ENCODE assay signal across 25 cellular contexts in the genomic region with DNA sequence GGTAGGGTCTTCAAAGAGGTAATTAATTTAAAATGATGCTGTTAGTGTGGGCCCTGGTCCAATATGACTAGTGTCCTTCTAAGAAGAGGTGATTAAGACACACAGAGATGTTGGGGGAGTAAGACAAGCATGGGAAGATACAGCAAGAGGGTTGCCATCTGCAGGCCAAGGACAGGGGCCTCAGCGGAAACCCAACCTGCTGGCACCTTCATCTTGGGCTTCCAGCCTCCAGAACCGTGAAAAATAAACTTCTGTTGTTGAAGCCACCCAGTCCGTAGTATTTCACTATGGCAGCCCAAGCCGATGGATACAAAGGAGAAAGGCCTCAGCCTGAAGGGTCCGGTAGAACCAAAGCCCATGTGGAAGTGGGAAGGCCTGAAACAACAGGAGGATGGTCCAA.
"Had no signal": no experiment of that assay in that cellular context is flagged by ENCODE, and none has a peak within 500 bp of the region (broad histone marks: within the 10 kb centered on the region; RNA-seq: fewer than 3 reads in every experiment).

No MANE protein-coding gene starts in this region.

- H3K36me3 ChIP-seq: ascending aorta, breast epithelium, cardiac muscle cell, colonic mucosa had no signal

- DNase-seq: activated CD4-positive, alpha-beta memory T cell treated with anti-CD3 and anti-CD28 coated beads, Interleukin-2, amount 10 ng/mL, durations not matched to agents 7 days and 5 days; activated CD4-positive, alpha-beta T cell treated with anti-CD3 and anti-CD28 coated beads for 1 hour; activated CD4-positive, alpha-beta T cell treated with anti-CD3 and anti-CD28 coated beads for 4 hours; activated CD4-positive, alpha-beta T cell treated with anti-CD3 and anti-CD28 coated beads, Interleukin-2, amount 10 ng/mL, durations not matched to agents 7 days and 5 days; activated CD4-positive, alpha-beta T cell treated with anti-CD3 and anti-CD28 coated beads, Interleukin-2, amount 50 U/mL, for 4 hours; activated CD8-positive, alpha-beta memory T cell treated with anti-CD3 and anti-CD28 coated beads, Interleukin-2, amount 50 U/mL, for 48 hours; activated gamma-delta T cell; activated naive CD4-positive, alpha-beta T cell; activated naive CD4-positive, alpha-beta T cell treated with anti-CD3 and anti-CD28 coated beads, Interleukin-2, amount 10 ng/mL, durations not matched to agents 7 days and 5 days; activated naive CD8-positive, alpha-beta T cell treated with anti-CD3 and anti-CD28 coated beads, Interleukin-2, amount 10 ng/mL, durations not matched to agents 7 days and 5 days; activated T-cell treated with anti-CD3 and anti-CD28 coated beads for 4 hours; activated T-cell treated with anti-CD3 and anti-CD28 coated beads, Interleukin-2, amount 50 U/mL, for 24 hours; activated T-cell treated with anti-CD3 and anti-CD28 coated beads, Interleukin-2, amount 50 U/mL, for 72 hours; central memory CD4-positive, alpha-beta T cell; cerebellar nuclear complex; colonic mucosa; effector CD8-positive, alpha-beta T cell; foreskin fibroblast; head of caudate nucleus; T-helper 2 cell had no signal

- ATAC-seq: activated naive CD4-positive, alpha-beta T cell treated with anti-CD3 and anti-CD28 coated beads, Interleukin-2, amount 50 U/mL, for 72 hours; activated T-cell treated with anti-CD3 and anti-CD28 coated beads, Interleukin-2, amount 50 U/mL, for 72 hours had no signal

- H3K27me3 ChIP-seq: ascending aorta, breast epithelium, cardiac muscle cell, colonic mucosa had no signal

- H3K9me3 ChIP-seq: ascending aorta, breast epithelium, colonic mucosa had no signal

- H3K4me3 ChIP-seq: ascending aorta, breast epithelium, cardiac muscle cell, colonic mucosa had no signal

- H3K27ac ChIP-seq: ascending aorta, breast epithelium, cardiac muscle cell, colonic mucosa, epithelial cell of prostate had no signal

- H3K4me1 ChIP-seq: ascending aorta, breast epithelium, colonic mucosa had no signal
